In genomic region chr2:236587861-236588495, GRCh38 we compare ENCODE assay signal across 16 cellular contexts. TPM values are rescaled to one million over a fixed set of nuclear protein-coding genes. Genes with fewer than 3 reads are reported as not detected.
DNase-seq lines count a peak whose midpoint lies in the region; ATAC-seq, FAIRE-seq and TF ChIP-seq lines count a peak whose summit lies in the region.
"Had no signal": no experiment of that assay in that cellular context is flagged by ENCODE, and none has a peak within 500 bp of the region (broad histone marks: within the 10 kb centered on the region; RNA-seq: fewer than 3 reads in every experiment).

No MANE protein-coding gene starts in this region.

- H3K36me3 ChIP-seq in astrocyte (ENCODE audit: insufficient read depth, low read length) (no peaks in the 10 kb centered on the region), neural cell (ENCODE audit: insufficient read depth, low read length) (no peaks in the 10 kb centered on the region), gastrocnemius medialis (no peaks in the 10 kb centered on the region)
- H3K36me3 ChIP-seq: HAP-1 had no signal

- ATAC-seq in gastrocnemius medialis, result no peak
- ATAC-seq in GM19023 (IDR thresholded peaks at IDR 0.05; ENCODE audit: unreplicated experiment), result no peak
- ATAC-seq: CD8-positive, alpha-beta T cell had no signal

- peak overlapping the region; percentile 64 for H3K4me2 ChIP-seq in astrocyte (ENCODE audit: low read length)
- H3K4me2 ChIP-seq in neural cell (ENCODE audit: low read length), result no peak overlapping the region
- H3K4me2 ChIP-seq: BLaER1 treated with 17β-estradiol and CSF1 and Interleukin-3, amounts not matched to agents 10 nM and 100 nM had no signal

- H3F3A ChIP-seq in neural cell (ENCODE audit: insufficient read depth, low read length, poor library complexity, severe bottlenecking), result no peaks in the 10 kb centered on the region

- peak; percentile 70 for TF ChIP-seq EP300 in neural cell (conservative IDR thresholded peaks at IDR 0.05; ENCODE audit: poor library complexity, severe bottlenecking)

- no peaks in the 10 kb centered on the region for H3K9me2 ChIP-seq in neural cell (ENCODE audit: insufficient read depth, low read length)

- H3K27me3 Mint-ChIP-seq in astrocyte (ENCODE audit: low read depth, unreplicated experiment) (peaks cover 11% of the 10 kb centered on the region), brain (peaks cover 4% of the 10 kb centered on the region), progenitor cell of endocrine pancreas (no peaks in the 10 kb centered on the region)
- H3K27me3 Mint-ChIP-seq: B cell had no signal

- TF ChIP-seq RAD21 in neural cell (conservative IDR thresholded peaks at IDR 0.05), result no peak

- H3K9me3 ChIP-seq in astrocyte (ENCODE audit: insufficient read depth, low read depth, low read length) (no peaks in the 10 kb centered on the region), neural cell (ENCODE audit: low read length) (no peaks in the 10 kb centered on the region), gastrocnemius medialis (no peaks in the 10 kb centered on the region)
- H3K9me3 ChIP-seq: HAP-1 had no signal

- H3K27me3 ChIP-seq in astrocyte (ENCODE audit: insufficient read depth, low read length), result no peaks in the 10 kb centered on the region
- H3K27me3 ChIP-seq in neural cell (ENCODE audit: insufficient read depth, low read depth, low read length), result no peaks in the 10 kb centered on the region
- H3K27me3 ChIP-seq in gastrocnemius medialis, result no peaks in the 10 kb centered on the region
- H3K27me3 ChIP-seq: BLaER1 treated with 17β-estradiol and CSF1 and Interleukin-3, amounts not matched to agents 10 nM and 100 nM had no signal

- H3K9me3 Mint-ChIP-seq in astrocyte (ENCODE audit: unreplicated experiment) (peaks cover 5% of the 10 kb centered on the region), brain (peaks cover 4 to 11% (median 8%) of the 10 kb centered on the region in 5 experiments), progenitor cell of endocrine pancreas (ENCODE audit: low read depth) (peaks cover 4% of the 10 kb centered on the region)

- H3K27ac Mint-ChIP-seq in astrocyte (ENCODE audit: unreplicated experiment) (no peak overlapping the region), brain (peak overlapping the region in 4 of 5 experiments; percentile 83 to 95 (median 89)), progenitor cell of endocrine pancreas (peak overlapping the region; percentile 66)
- H3K27ac Mint-ChIP-seq: B cell; CD8-positive, alpha-beta T cell had no signal

- H3K79me2 ChIP-seq in astrocyte (ENCODE audit: insufficient read depth, low read length) (no peaks in the 10 kb centered on the region), neural cell (replicated peaks; ENCODE audit: insufficient read depth, low read length) (no peaks in the 10 kb centered on the region)

- H2AFZ ChIP-seq in astrocyte (ENCODE audit: low read depth, low read length), result peak overlapping the region; percentile 47
- no peak overlapping the region for H2AFZ ChIP-seq in neural cell (ENCODE audit: low read depth, low read length)
- H2AFZ ChIP-seq: GM23248 had no signal

- no peak overlapping the region for H3K9ac ChIP-seq in astrocyte (ENCODE audit: low read length)
- peak overlapping the region; percentile 19 for H3K9ac ChIP-seq in neural cell (ENCODE audit: low read length)
- H3K9ac ChIP-seq: BLaER1 treated with 17β-estradiol and CSF1 and Interleukin-3, amounts not matched to agents 10 nM and 100 nM; GM23248 had no signal

- in situ Hi-C loops in gastrocnemius medialis (cut with MboI; ENCODE audit: low sequenced_read_pairs in 4 of 4), result no loop called here

- no peaks in the 10 kb centered on the region for H4K20me1 ChIP-seq in astrocyte (ENCODE audit: insufficient read depth, low read length)
- no peaks in the 10 kb centered on the region for H4K20me1 ChIP-seq in neural cell (ENCODE audit: insufficient read depth)
- H4K20me1 ChIP-seq: BLaER1 treated with 17β-estradiol and CSF1 and Interleukin-3, amounts not matched to agents 10 nM and 100 nM had no signal

- H3K4me1 Mint-ChIP-seq in astrocyte (ENCODE audit: low read depth, unreplicated experiment) (no peaks in the 10 kb centered on the region), brain (peaks cover 33% of the 10 kb centered on the region), progenitor cell of endocrine pancreas (ENCODE audit: low read depth) (no peaks in the 10 kb centered on the region)

- TF ChIP-seq POLR2A in gastrocnemius medialis (IDR thresholded peaks at IDR 0.05) (no peak), lower leg skin (IDR thresholded peaks at IDR 0.05) (no peak)

- DNase-seq in astrocyte (ENCODE audit: low read depth) (no peak), progenitor cell of endocrine pancreas (ENCODE audit: low spot score, unreplicated experiment) (no peak), gastrocnemius medialis (no peak), lower leg skin (ENCODE audit: low spot score in 2 of 2) (no peak)
- DNase-seq: Calu3; CD8-positive, alpha-beta T cell had no signal

- intact Hi-C loops in gastrocnemius medialis (cut with DNase I; ENCODE audit: low total_unique reads) (no loop called here), lower leg skin (cut with DNase I; ENCODE audit: low total_unique reads) (no loop called here)

- H3K4me3 Mint-ChIP-seq in astrocyte (ENCODE audit: unreplicated experiment) (no peak overlapping the region), brain (peak overlapping the region in 4 of 5 experiments; percentile 59 to 78 (median 66)), progenitor cell of endocrine pancreas (ENCODE audit: low read depth) (no peak overlapping the region)
- H3K4me3 Mint-ChIP-seq: B cell; CD8-positive, alpha-beta T cell had no signal

- 80 to 82% methylated on average over 20 of the region's 20 CpGs for WGBS in lower leg skin, 2 donors

- peaks cover 7% of the 10 kb centered on the region for H3K36me3 Mint-ChIP-seq in astrocyte (ENCODE audit: low read depth, unreplicated experiment)
- peaks cover 3% of the 10 kb centered on the region for H3K36me3 Mint-ChIP-seq in brain
- H3K36me3 Mint-ChIP-seq in progenitor cell of endocrine pancreas (ENCODE audit: insufficient read depth), result peaks cover 3% of the 10 kb centered on the region

- H3K4me1 ChIP-seq in astrocyte (ENCODE audit: insufficient read depth, low read length) (peaks cover 7% of the 10 kb centered on the region), gastrocnemius medialis (no peaks in the 10 kb centered on the region)
- H3K4me1 ChIP-seq: HAP-1 had no signal

- TF ChIP-seq CTCF in astrocyte (IDR thresholded peaks at IDR 0.05; ENCODE audit: insufficient read depth, low read depth, low read length) (no peak), brain (conservative IDR thresholded peaks at IDR 0.05) (no peak), neural cell (IDR thresholded peaks at IDR 0.05; ENCODE audit: poor library complexity, severe bottlenecking) (no peak), progenitor cell of endocrine pancreas (IDR thresholded peaks at IDR 0.05; ENCODE audit: unreplicated experiment) (no peak), gastrocnemius medialis (IDR thresholded peaks at IDR 0.05 in 4 of 5, conservative IDR thresholded peaks at IDR 0.05 in 1 of 5) (no peak), lower leg skin (IDR thresholded peaks at IDR 0.05) (no peak)

- FAIRE-seq in astrocyte (lab: Jason Lieb, UNC), result no peak
- FAIRE-seq: G401.6, GM12891 had no signal

- H3K27ac ChIP-seq in astrocyte (ENCODE audit: low read depth, low read length), result no peak overlapping the region
- peak overlapping the region; percentile 64 for H3K27ac ChIP-seq in neural cell (ENCODE audit: low read length)
- no peak overlapping the region for H3K27ac ChIP-seq in gastrocnemius medialis
- H3K27ac ChIP-seq: BLaER1 treated with 17β-estradiol and CSF1 and Interleukin-3, amounts not matched to agents 10 nM and 100 nM; GM23248 had no signal

- H3K4me3 ChIP-seq in astrocyte (ENCODE audit: insufficient read depth, low read depth, low read length), result no peak overlapping the region
- H3K4me3 ChIP-seq in neural cell (ENCODE audit: low read length), result peak overlapping the region; percentile 8
- H3K4me3 ChIP-seq in gastrocnemius medialis, result no peak overlapping the region
- H3K4me3 ChIP-seq in lower leg skin (ENCODE audit: low read depth, poor library complexity, severe bottlenecking), result no peak overlapping the region
- H3K4me3 ChIP-seq: BLaER1 treated with 17β-estradiol and CSF1 and Interleukin-3, amounts not matched to agents 10 nM and 100 nM; GM23248; HAP-1 had no signal

TF ChIP-seq in neural cell, 6 proteins besides CTCF, POLR2A, EP300 and RAD21 (continues in another document):
- TF ChIP-seq REST (IDR thresholded peaks at IDR 0.05; ENCODE audit: borderline replicate concordance), result peak; percentile 53
- no peak for TF ChIP-seq EZH2 (IDR thresholded peaks at IDR 0.05; ENCODE audit: borderline replicate concordance, insufficient read depth, low read length, poor library complexity, severe bottlenecking)
- TF ChIP-seq MXI1 (conservative IDR thresholded peaks at IDR 0.05; ENCODE audit: poor library complexity, severe bottlenecking), result peak; percentile 29

RNA-seq across cellular contexts. Expression of gene ACKR3, which starts 18.4 kb away (rescaled TPM):
- total RNA-seq in astrocyte (72.7 and 88.3 TPM in 2 replicates), progenitor cell of endocrine pancreas (18.8 and 23.3 TPM in 2 replicates), gastrocnemius medialis (10 to 100 TPM in 2 of 4 donors, 1 to 10 TPM in 2; 7.1 to 55.0 (median 15.2) TPM), lower leg skin (10 to 100 TPM in 3 of 4 donors, 1 to 10 TPM in 1; 6.7 to 25.0 (median 16.7) TPM)
- polyA plus RNA-seq in brain (ENCODE audit: insufficient read depth, low read depth, low replicate concordance) (7.3 TPM), neural cell (0.74 and 1.7 TPM in 2 replicates)
- 1.9 and 2.1 TPM in 2 replicates for polyA minus RNA-seq in neural cell
- total RNA-seq: HT-29 had no signal

Comparison
In these comparisons a context has a peak if more than half of its experiments do, and no peak if none do; other contexts are left out.
1. H3K4me3 Mint-ChIP-seq: peak in brain (4 of 5); none in astrocyte (single experiment) and progenitor cell of endocrine pancreas (single experiment).